In genomic region chr19:11924886-11925583, GRCh38 we compare ENCODE assay signal across 1 cellular context.
TF ChIP-seq lines count a peak whose summit lies in the region.

TSS of gene ZNF700 (plus strand) at chr19:11925107. CDS start at chr19:11925211, 104 bp downstream.

TF ChIP-seq in K562, 482 proteins besides CTCF, POLR2A, EP300 and RAD21 (continued from another document and continues in another):
- no peak for TF ChIP-seq NR4A1 (CRISPR knock-in tag; IDR thresholded peaks at IDR 0.05)
- peak; percentile 34; the same call in 1 of the 2 replicates for TF ChIP-seq NR4A1 (tag; IDR thresholded peaks at IDR 0.05)
- TF ChIP-seq POLR2AphosphoS2 (IDR thresholded peaks at IDR 0.05; ENCODE audit: low read length): peak; percentile 72; the same call in 1 of the 2 replicates
- peak; percentile 39; the same call in 1 of the 2 replicates for TF ChIP-seq SMARCA4 (IDR thresholded peaks at IDR 0.05)
- no peak for TF ChIP-seq ZNF174 (CRISPR knock-in tag; IDR thresholded peaks at IDR 0.05)
- TF ChIP-seq ZNF75A (CRISPR knock-in tag; IDR thresholded peaks at IDR 0.05): no peak
- no peak for TF ChIP-seq ZNF785 (CRISPR knock-in tag; IDR thresholded peaks at IDR 0.05)
- peak; percentile 80 for TF ChIP-seq ARID4B (CRISPR knock-in tag; IDR thresholded peaks at IDR 0.05)
- TF ChIP-seq HDAC1 (IDR thresholded peaks at IDR 0.05): peak in 1 of 2 experiments; percentile 55; a peak in 2 of 4 replicates
- peak; percentile 66 for TF ChIP-seq L3MBTL2 (IDR thresholded peaks at IDR 0.05)
- TF ChIP-seq STAT5B (CRISPR knock-in tag; IDR thresholded peaks at IDR 0.05): no peak
- TF ChIP-seq RB1 (IDR thresholded peaks at IDR 0.05; ENCODE audit: low read depth): peak; percentile 88
- 0 out of 2 replicates have a peak, but pooled peaks have one; percentile 33 for TF ChIP-seq ZNF24 (IDR thresholded peaks at IDR 0.05)
- TF ChIP-seq SAFB (IDR thresholded peaks at IDR 0.05; ENCODE audit: borderline replicate concordance, low read depth, low read length): no peak
- TF ChIP-seq ARID3A (IDR thresholded peaks at IDR 0.05; ENCODE audit: borderline replicate concordance, low read depth, low read length): no peak
- TF ChIP-seq MGA (IDR thresholded peaks at IDR 0.05): peak; percentile 12; the same call in 1 of the 2 replicates
- 0 out of 2 replicates have a peak, but pooled peaks have one; percentile 22 for TF ChIP-seq FOXK1 (CRISPR knock-in tag; IDR thresholded peaks at IDR 0.05; ENCODE audit: borderline replicate concordance)
- TF ChIP-seq ZNF511 (CRISPR knock-in tag; IDR thresholded peaks at IDR 0.05): 0 out of 2 replicates have a peak, but pooled peaks have one; percentile 38
- TF ChIP-seq BCLAF1 (IDR thresholded peaks at IDR 0.05; ENCODE audit: borderline replicate concordance in 1 of 2, control insufficient read depth in 1 of 2, low read depth in 2 of 2, low read length in 1 of 2): no peak
- 0 out of 2 replicates have a peak, but pooled peaks have one; percentile 32 for TF ChIP-seq ZNF740 (CRISPR knock-in tag; IDR thresholded peaks at IDR 0.05)
- no peak for TF ChIP-seq ZNF740 (tag; IDR thresholded peaks at IDR 0.05)
- TF ChIP-seq SP2 (IDR thresholded peaks at IDR 0.05; ENCODE audit: extremely low read depth, low read depth, low read length, poor library complexity, severe bottlenecking): peak; percentile 39
- peak; percentile 62; the same call in 1 of the 2 replicates for TF ChIP-seq BCOR (IDR thresholded peaks at IDR 0.05)
- peak; percentile 65 for TF ChIP-seq FOS (IDR thresholded peaks at IDR 0.05; ENCODE audit: extremely low read depth, insufficient read length)
- peak; percentile 54 for TF ChIP-seq CREM (IDR thresholded peaks at IDR 0.05; ENCODE audit: low read depth)
- TF ChIP-seq ELF1 (tag; IDR thresholded peaks at IDR 0.05): peak; percentile 82
- TF ChIP-seq PCBP2 (IDR thresholded peaks at IDR 0.05; ENCODE audit: low read depth, low read length, poor library complexity, severe bottlenecking): no peak
- TF ChIP-seq CHD2 (IDR thresholded peaks at IDR 0.05; ENCODE audit: low read depth, low read length): peak; percentile 36; the same call in 1 of the 2 replicates
- TF ChIP-seq ELF2 (CRISPR knock-in tag; IDR thresholded peaks at IDR 0.05): peak; percentile 60; the same call in 1 of the 2 replicates
- TF ChIP-seq NFYB (IDR thresholded peaks at IDR 0.05; ENCODE audit: extremely low read depth, insufficient read length): peak; percentile 95
- peak; percentile 70; the same call in 1 of the 2 replicates for TF ChIP-seq E2F1 (CRISPR knock-in tag; IDR thresholded peaks at IDR 0.05)
